Comparison of ENCODE assay signal across 20 cellular contexts in genomic region chr2:197171582-197171981, GRCh38.
A peak's percentile ranks its signal among the peaks of the same experiment; 100 is the strongest.
DNase-seq lines count a peak whose midpoint lies in the region; ATAC-seq and TF ChIP-seq lines count a peak whose summit lies in the region.
"Had no signal": no experiment of that assay in that cellular context is flagged by ENCODE, and none has a peak within 500 bp of the region (broad histone marks: within the 10 kb centered on the region; RNA-seq: fewer than 3 reads in every experiment).

No MANE protein-coding gene starts in this region.

- H3K9me3 ChIP-seq in CD8-positive, alpha-beta memory T cell (ENCODE audit: low read length): no peaks in the 10 kb centered on the region
- H3K9me3 ChIP-seq in GM23248 (ENCODE audit: low read depth): no peaks in the 10 kb centered on the region
- H3K9me3 ChIP-seq: BLaER1, Caco-2, MG63 had no signal

- H2AFZ ChIP-seq in GM23248: no peak overlapping the region

- no peak for DNase-seq in activated CD8-positive, alpha-beta T cell treated with anti-CD3 and anti-CD28 coated beads for 36 hours
- DNase-seq in activated CD8-positive, alpha-beta T cell treated with anti-CD3 and anti-CD28 coated beads, Interleukin-2, amount 10 ng/mL, durations not matched to agents 7 days and 5 days: no peak
- no peak for DNase-seq in CD8-positive, alpha-beta memory T cell
- DNase-seq in activated B cell treated with CpG ODN at 0.5 μM for 24 hours (no peak), natural killer cell (no peak), GM23248 (no peak), nephron progenitor cell (no peak), kidney glomerular epithelial cell (lab: John Stamatoyannopoulos, UW) (no peak)
- DNase-seq: 8988T, Caco-2, EL, H9, MG63, NCI-H1092, NCI-H146, NCI-H2081, NCI-H510A treated with DMSO at 0.1 percent for 48 hours had no signal

- H4K20me1 ChIP-seq in GM23248 (ENCODE audit: insufficient read depth): no peaks in the 10 kb centered on the region
- H4K20me1 ChIP-seq: BLaER1 had no signal

- H3K79me2 ChIP-seq in GM23248 (ENCODE audit: insufficient read depth): no peaks in the 10 kb centered on the region

- intact Hi-C loops in activated CD8-positive, alpha-beta T cell treated with anti-CD3 and anti-CD28 coated beads for 36 hours (cut with micrococcal nuclease): no loop called here
- intact Hi-C loops in activated B cell treated with CpG ODN at 0.5 μM for 24 hours (cut with micrococcal nuclease): no loop called here
- intact Hi-C loops in natural killer cell (cut with micrococcal nuclease): no loop called here

- ATAC-seq in activated CD8-positive, alpha-beta T cell treated with anti-CD3 and anti-CD28 coated beads for 36 hours: no peak
- no peak for ATAC-seq in activated CD8-positive, alpha-beta T cell treated with anti-CD3 and anti-CD28 coated beads, Interleukin-2, amount 10 ng/mL, durations not matched to agents 7 days and 5 days
- ATAC-seq in activated B cell treated with CpG ODN at 0.5 μM for 24 hours (ENCODE audit: low read depth) (no peak), natural killer cell (no peak)
- ATAC-seq: Panc1, Right ventricle myocardium inferior had no signal

- CTCF ChIA-PET in activated CD8-positive, alpha-beta T cell treated with anti-CD3 and anti-CD28 coated beads for 36 hours (lab: Charles Lee): interaction anchor here (1.0 to 6.7 kb wide), 6 partner anchors 9 to 58 kb away, joined by 4 to 81 read pairs (median 4); no protein-coding TSS in a partner anchor
- CTCF ChIA-PET in activated CD8-positive, alpha-beta T cell treated with anti-CD3 and anti-CD28 coated beads, Interleukin-2, amount 10 ng/mL, durations not matched to agents 7 days and 5 days (lab: Charles Lee): interaction anchor here (0.7 to 7.8 kb wide), 4 partner anchors 9 to 56 kb away, joined by 3 to 145 read pairs (median 16); no protein-coding TSS in a partner anchor
- CTCF ChIA-PET in CD8-positive, alpha-beta memory T cell (lab: Charles Lee): interaction anchor here (3.4 kb wide), 1 partner anchor 58 kb away, joined by 14 read pairs; no protein-coding TSS in a partner anchor
- CTCF ChIA-PET in activated B cell treated with CpG ODN at 0.5 μM for 24 hours (lab: Charles Lee): interaction anchor here (0.6 to 15.1 kb wide), 5 partner anchors 11 to 96 kb away, joined by 3 to 282 read pairs (median 5); no protein-coding TSS in a partner anchor

- TF ChIP-seq CTCF in activated CD8-positive, alpha-beta T cell treated with anti-CD3 and anti-CD28 coated beads for 36 hours (IDR thresholded peaks at IDR 0.05): no peak
- TF ChIP-seq CTCF in activated B cell treated with CpG ODN at 0.5 μM for 24 hours (IDR thresholded peaks at IDR 0.05) (no peak), natural killer cell (IDR thresholded peaks at IDR 0.05) (no peak), nephron progenitor cell (IDR thresholded peaks at IDR 0.05) (no peak)

- H3K4me2 ChIP-seq in GM23248 (ENCODE audit: unreplicated experiment): no peak overlapping the region

- H3K4me3 Mint-ChIP-seq in activated CD8-positive, alpha-beta T cell treated with anti-CD3 and anti-CD28 coated beads for 36 hours: no peak overlapping the region
- no peak overlapping the region for H3K4me3 Mint-ChIP-seq in activated CD8-positive, alpha-beta T cell treated with anti-CD3 and anti-CD28 coated beads, Interleukin-2, amount 10 ng/mL, durations not matched to agents 7 days and 5 days
- H3K4me3 Mint-ChIP-seq in CD8-positive, alpha-beta memory T cell: no peak overlapping the region
- H3K4me3 Mint-ChIP-seq in activated B cell treated with CpG ODN at 0.5 μM for 24 hours (no peak overlapping the region), natural killer cell (no peak overlapping the region), nephron progenitor cell (no peak overlapping the region)
- H3K4me3 Mint-ChIP-seq: H9 had no signal

- H3K4me1 Mint-ChIP-seq in activated CD8-positive, alpha-beta T cell treated with anti-CD3 and anti-CD28 coated beads for 36 hours (ENCODE audit: low read depth): peaks cover 66% of the 10 kb centered on the region
- peaks cover 41% of the 10 kb centered on the region for H3K4me1 Mint-ChIP-seq in activated CD8-positive, alpha-beta T cell treated with anti-CD3 and anti-CD28 coated beads, Interleukin-2, amount 10 ng/mL, durations not matched to agents 7 days and 5 days (ENCODE audit: low read depth)
- peaks cover 69 to 89% (median 83%) of the 10 kb centered on the region in 3 donors for H3K4me1 Mint-ChIP-seq in CD8-positive, alpha-beta memory T cell
- peaks cover 83% of the 10 kb centered on the region for H3K4me1 Mint-ChIP-seq in activated B cell treated with CpG ODN at 0.5 μM for 24 hours
- peaks cover 71 to 74% of the 10 kb centered on the region in 2 donors for H3K4me1 Mint-ChIP-seq in natural killer cell
- peaks cover 24% of the 10 kb centered on the region for H3K4me1 Mint-ChIP-seq in nephron progenitor cell
- H3K4me1 Mint-ChIP-seq: H9 had no signal

- no peaks in the 10 kb centered on the region for H3K27me3 Mint-ChIP-seq in activated CD8-positive, alpha-beta T cell treated with anti-CD3 and anti-CD28 coated beads for 36 hours
- H3K27me3 Mint-ChIP-seq in activated CD8-positive, alpha-beta T cell treated with anti-CD3 and anti-CD28 coated beads, Interleukin-2, amount 10 ng/mL, durations not matched to agents 7 days and 5 days (ENCODE audit: low read depth): no peaks in the 10 kb centered on the region
- no peaks in the 10 kb centered on the region for H3K27me3 Mint-ChIP-seq in CD8-positive, alpha-beta memory T cell
- H3K27me3 Mint-ChIP-seq in activated B cell treated with CpG ODN at 0.5 μM for 24 hours (no peaks in the 10 kb centered on the region), natural killer cell (ENCODE audit: low read depth in 2 of 2) (no peaks in the 10 kb centered on the region), nephron progenitor cell (ENCODE audit: low read depth, poor library complexity) (peaks cover 6% of the 10 kb centered on the region)

- POLR2A ChIA-PET in activated CD8-positive, alpha-beta T cell treated with anti-CD3 and anti-CD28 coated beads for 36 hours (lab: Charles Lee): interaction anchor here (0.9 kb wide), 1 partner anchor 10 kb away, joined by 3 read pairs; no protein-coding TSS in a partner anchor
- POLR2A ChIA-PET in activated CD8-positive, alpha-beta T cell treated with anti-CD3 and anti-CD28 coated beads, Interleukin-2, amount 10 ng/mL, durations not matched to agents 7 days and 5 days (lab: Charles Lee): interaction anchor here (0.7 kb wide), 1 partner anchor 333 kb away, joined by 3 read pairs; no protein-coding TSS in a partner anchor
- POLR2A ChIA-PET in CD8-positive, alpha-beta memory T cell (lab: Charles Lee): interaction anchor here (0.7 kb wide), 1 partner anchor 41 kb away, joined by 5 read pairs; no protein-coding TSS in a partner anchor
- POLR2A ChIA-PET in activated B cell treated with CpG ODN at 0.5 μM for 24 hours (lab: Charles Lee): no interaction called here

- peaks cover 23% of the 10 kb centered on the region for H3K36me3 Mint-ChIP-seq in activated CD8-positive, alpha-beta T cell treated with anti-CD3 and anti-CD28 coated beads for 36 hours (ENCODE audit: low read depth)
- peaks cover 31% of the 10 kb centered on the region for H3K36me3 Mint-ChIP-seq in activated CD8-positive, alpha-beta T cell treated with anti-CD3 and anti-CD28 coated beads, Interleukin-2, amount 10 ng/mL, durations not matched to agents 7 days and 5 days (ENCODE audit: low read depth)
- H3K36me3 Mint-ChIP-seq in CD8-positive, alpha-beta memory T cell: peaks cover 0 to 64% (median 2%) of the 10 kb centered on the region in 3 donors
- H3K36me3 Mint-ChIP-seq in activated B cell treated with CpG ODN at 0.5 μM for 24 hours (ENCODE audit: low read depth): peaks cover 51% of the 10 kb centered on the region
- no peaks in the 10 kb centered on the region for H3K36me3 Mint-ChIP-seq in natural killer cell
- no peaks in the 10 kb centered on the region for H3K36me3 Mint-ChIP-seq in nephron progenitor cell (ENCODE audit: low read depth)

- H3K4me3 ChIP-seq in CD8-positive, alpha-beta memory T cell (ENCODE audit: low read length): no peak overlapping the region
- no peak overlapping the region for H3K4me3 ChIP-seq in GM23248
- H3K4me3 ChIP-seq: BLaER1, MG63 had no signal

- no peaks in the 10 kb centered on the region for H3K9me3 Mint-ChIP-seq in activated CD8-positive, alpha-beta T cell treated with anti-CD3 and anti-CD28 coated beads for 36 hours
- H3K9me3 Mint-ChIP-seq in activated CD8-positive, alpha-beta T cell treated with anti-CD3 and anti-CD28 coated beads, Interleukin-2, amount 10 ng/mL, durations not matched to agents 7 days and 5 days (ENCODE audit: insufficient read depth): no peaks in the 10 kb centered on the region
- H3K9me3 Mint-ChIP-seq in CD8-positive, alpha-beta memory T cell: no peaks in the 10 kb centered on the region
- no peaks in the 10 kb centered on the region for H3K9me3 Mint-ChIP-seq in activated B cell treated with CpG ODN at 0.5 μM for 24 hours
- H3K9me3 Mint-ChIP-seq in natural killer cell: no peaks in the 10 kb centered on the region
- no peaks in the 10 kb centered on the region for H3K9me3 Mint-ChIP-seq in nephron progenitor cell
- H3K9me3 Mint-ChIP-seq: H9 had no signal

- peaks cover 6% of the 10 kb centered on the region for H3K36me3 ChIP-seq in CD8-positive, alpha-beta memory T cell (ENCODE audit: insufficient read depth, low read length)
- no peaks in the 10 kb centered on the region for H3K36me3 ChIP-seq in GM23248 (ENCODE audit: low read depth)
- H3K36me3 ChIP-seq: BLaER1, MG63 had no signal

- in situ Hi-C loops in GM23248 (cut with MboI): no loop called here

- H3K27me3 ChIP-seq in CD8-positive, alpha-beta memory T cell (ENCODE audit: insufficient read depth, low read length, poor library complexity, severe bottlenecking): no peaks in the 10 kb centered on the region
- H3K27me3 ChIP-seq in GM23248 (replicated peaks; ENCODE audit: insufficient read depth): no peaks in the 10 kb centered on the region
- H3K27me3 ChIP-seq: BLaER1, MG63 had no signal

- WGBS in GM23248 (ENCODE audit: low coverage in 1 of 2, low lambda C conversion rate in 2 of 2, missing lambda C conversion rate in 2 of 2), 2 experiments: 93 to 99% methylated on average over 4 of the region's 4 CpGs

- no peak overlapping the region for H3K27ac ChIP-seq in CD8-positive, alpha-beta memory T cell (ENCODE audit: low read depth, low read length)
- no peak overlapping the region for H3K27ac ChIP-seq in GM23248
- H3K27ac ChIP-seq: BLaER1 had no signal

- H3F3A ChIP-seq in GM23248 (ENCODE audit: insufficient read depth): peaks cover 7% of the 10 kb centered on the region; the same call in 1 of the 2 replicates

- H3K4me1 ChIP-seq in CD8-positive, alpha-beta memory T cell (ENCODE audit: insufficient read depth, low read length): peaks cover 66% of the 10 kb centered on the region
- H3K4me1 ChIP-seq in GM23248 (ENCODE audit: insufficient read depth): peaks cover 13% of the 10 kb centered on the region
- H3K4me1 ChIP-seq: Caco-2 had no signal

- H3K9me2 ChIP-seq in GM23248 (ENCODE audit: insufficient read depth): no peaks in the 10 kb centered on the region

- H3K27ac Mint-ChIP-seq in activated CD8-positive, alpha-beta T cell treated with anti-CD3 and anti-CD28 coated beads for 36 hours: peak overlapping the region; percentile 44
- H3K27ac Mint-ChIP-seq in activated CD8-positive, alpha-beta T cell treated with anti-CD3 and anti-CD28 coated beads, Interleukin-2, amount 10 ng/mL, durations not matched to agents 7 days and 5 days: no peak overlapping the region
- peak overlapping the region in 6 of 8 donors; percentile 55 to 93 (median 72) for H3K27ac Mint-ChIP-seq in CD8-positive, alpha-beta memory T cell
- H3K27ac Mint-ChIP-seq in activated B cell treated with CpG ODN at 0.5 μM for 24 hours (peak overlapping the region; percentile 50), natural killer cell (peak overlapping the region; percentile 35 to 75), nephron progenitor cell (no peak overlapping the region)
- H3K27ac Mint-ChIP-seq: H9 had no signal

- H3K9ac ChIP-seq in GM23248: no peak overlapping the region
- H3K9ac ChIP-seq: BLaER1 had no signal

Comparison
In these comparisons a context has a peak if more than half of its experiments do, and no peak if none do; other contexts are left out.
1. H3K27ac Mint-ChIP-seq: peak in activated CD8-positive, alpha-beta T cell treated with anti-CD3 and anti-CD28 coated beads for 36 hours (single experiment), CD8-positive, alpha-beta memory T cell (6 of 8), activated B cell treated with CpG ODN at 0.5 μM for 24 hours (single experiment) and natural killer cell (2 of 2); none in activated CD8-positive, alpha-beta T cell treated with anti-CD3 and anti-CD28 coated beads, Interleukin-2, amount 10 ng/mL, durations not matched to agents 7 days and 5 days (single experiment) and nephron progenitor cell (single experiment).